7 cellular contexts compared by ENCODE assay signal in the genomic region with DNA sequence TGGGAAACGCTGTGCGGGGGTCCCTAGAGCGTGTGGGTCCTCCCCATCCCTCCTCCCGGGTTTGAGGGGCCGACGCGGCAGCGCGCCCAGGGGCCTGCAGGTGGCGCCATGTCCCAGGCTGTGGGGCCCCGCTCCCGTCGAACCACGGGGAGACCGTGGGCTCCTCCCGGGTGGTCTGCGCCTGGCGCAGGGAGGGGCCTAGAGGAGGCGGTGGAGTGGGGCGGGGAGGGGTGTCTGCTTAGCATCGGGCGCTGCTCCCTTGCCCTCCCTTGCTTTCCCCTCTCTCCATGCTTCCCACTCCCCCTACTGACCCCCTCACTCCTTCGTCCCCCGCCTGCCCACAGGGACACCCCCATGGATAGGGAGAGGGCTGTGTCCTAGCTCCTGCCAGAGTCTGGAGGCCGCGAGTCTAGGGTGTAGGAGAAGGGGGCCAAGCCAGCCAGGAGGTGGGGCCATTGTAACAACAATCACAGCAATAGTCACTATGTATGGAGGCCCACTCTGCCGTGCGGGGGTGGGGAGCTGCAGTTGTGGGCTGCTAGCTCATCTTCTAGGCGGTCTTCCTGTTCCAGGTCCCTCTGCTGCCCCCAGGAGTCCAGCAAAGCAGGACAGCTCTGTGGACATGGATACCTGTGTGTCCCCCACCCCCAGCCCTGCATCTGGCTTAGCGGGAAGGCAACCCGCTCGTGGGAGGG. TPM values are rescaled to one million over a fixed set of nuclear protein-coding genes. Genes with fewer than 3 reads are reported as not detected.
DNase-seq lines count a peak whose midpoint lies in the region; ATAC-seq and TF ChIP-seq lines count a peak whose summit lies in the region.

No MANE protein-coding gene starts in this region.

- peaks cover 30% of the 10 kb centered on the region for H3K4me1 Mint-ChIP-seq in stimulated activated memory B cell treated with anti-CD40 and anti-IgM and Interleukin-4, amounts not matched to agents 10 μg/mL and 1 μg/mL and 100 μg/mL, for 72 hours

- intact Hi-C loops in lower lobe of right lung (cut with DNase I), result no loop called here

- ATAC-seq in lower lobe of right lung, result peak; percentile 74 to 88
- peak; percentile 67 for ATAC-seq in stimulated activated memory B cell treated with anti-CD40 and anti-IgM and Interleukin-4, amounts not matched to agents 10 μg/mL and 1 μg/mL and 100 μg/mL, for 72 hours
- ATAC-seq in GM19467 (IDR thresholded peaks at IDR 0.05; ENCODE audit: unreplicated experiment), result no peak

- no peak overlapping the region for H3K4me3 ChIP-seq in LNCaP clone FGC (ENCODE audit: low read depth, low read length)
- peak overlapping the region; percentile 3 for H3K4me3 ChIP-seq in lower lobe of right lung

- H3K9me3 Mint-ChIP-seq in stimulated activated memory B cell treated with anti-CD40 and anti-IgM and Interleukin-4, amounts not matched to agents 10 μg/mL and 1 μg/mL and 100 μg/mL, for 72 hours, result no peaks in the 10 kb centered on the region

- H3K4me3 Mint-ChIP-seq in stimulated activated memory B cell treated with anti-CD40 and anti-IgM and Interleukin-4, amounts not matched to agents 10 μg/mL and 1 μg/mL and 100 μg/mL, for 72 hours, result no peak overlapping the region

- H3K27ac Mint-ChIP-seq in stimulated activated memory B cell treated with anti-CD40 and anti-IgM and Interleukin-4, amounts not matched to agents 10 μg/mL and 1 μg/mL and 100 μg/mL, for 72 hours, result peak overlapping the region; percentile 51

- no peaks in the 10 kb centered on the region for H3K27me3 Mint-ChIP-seq in stimulated activated memory B cell treated with anti-CD40 and anti-IgM and Interleukin-4, amounts not matched to agents 10 μg/mL and 1 μg/mL and 100 μg/mL, for 72 hours

- H3K27me3 ChIP-seq in lower lobe of right lung (ENCODE audit: low read depth), result no peaks in the 10 kb centered on the region

- peaks cover 4% of the 10 kb centered on the region for H3K36me3 ChIP-seq in lower lobe of right lung

- no peaks in the 10 kb centered on the region for H3K9me3 ChIP-seq in lower lobe of right lung

- DNase-seq in LNCaP clone FGC (ENCODE audit: low read depth), result no peak
- peak; percentile 61 for DNase-seq in activated CD4-positive, CD25-positive, alpha-beta regulatory T cell treated with anti-CD3 and anti-CD28 coated beads, Interleukin-2, amount 50 U/mL, for 72 hours
- DNase-seq in dermis microvascular lymphatic vessel endothelial cell (ENCODE audit: low read depth in 2 of 2), result peak; percentile 23 to 66
- peak; percentile 67 for DNase-seq in lower lobe of right lung

- peaks cover 25% of the 10 kb centered on the region for H3K4me1 ChIP-seq in lower lobe of right lung

- H3K27ac ChIP-seq in lower lobe of right lung, result no peak overlapping the region

- H3K36me3 Mint-ChIP-seq in stimulated activated memory B cell treated with anti-CD40 and anti-IgM and Interleukin-4, amounts not matched to agents 10 μg/mL and 1 μg/mL and 100 μg/mL, for 72 hours, result peaks cover 4% of the 10 kb centered on the region

- TF ChIP-seq CTCF in GM12872 (IDR thresholded peaks at IDR 0.05; ENCODE audit: insufficient read depth, low read depth, low read length), result peak; percentile 77
- TF ChIP-seq CTCF in LNCaP clone FGC (IDR thresholded peaks at IDR 0.05; ENCODE audit: control insufficient read depth, extremely low read depth, insufficient read depth), result peak; percentile 78
- TF ChIP-seq CTCF in lower lobe of right lung (IDR thresholded peaks at IDR 0.05), result peak; percentile 80

RNA-seq across cellular contexts. Expression of gene CHMP4B, which starts 51.7 kb away (rescaled TPM):
- total RNA-seq in dermis microvascular lymphatic vessel endothelial cell, result 27.6 and 50.3 TPM in 2 replicates
- 91.2 TPM for total RNA-seq in lower lobe of right lung
